ENCODE assay signal across 15 cellular contexts in the genomic region with DNA sequence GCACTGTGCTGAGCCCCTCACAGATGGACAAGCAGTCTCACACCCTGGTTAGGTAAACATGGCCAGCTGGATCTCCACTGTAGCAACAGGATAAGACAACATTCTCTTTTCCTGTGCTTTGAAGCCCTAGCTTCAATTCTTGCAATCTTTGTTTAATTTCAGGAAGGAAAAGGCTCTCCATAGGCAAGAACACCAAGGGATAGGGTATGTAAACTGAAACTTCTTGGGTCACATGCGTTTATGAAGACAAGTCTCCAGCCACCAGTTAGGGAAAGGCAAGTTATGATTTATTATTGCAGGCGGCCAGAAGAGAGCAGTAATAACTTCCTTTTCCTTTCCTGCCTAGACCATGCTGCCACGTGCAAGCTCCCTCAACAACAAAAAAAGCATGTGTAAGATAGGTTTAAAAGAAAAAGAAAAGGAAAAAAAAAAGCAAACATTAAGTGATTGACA. TPM values are rescaled to one million over a fixed set of nuclear protein-coding genes. Genes with fewer than 3 reads are reported as not detected.
DNase-seq lines count a peak whose midpoint lies in the region; ATAC-seq, FAIRE-seq and TF ChIP-seq lines count a peak whose summit lies in the region.
"Had no signal": no experiment of that assay in that cellular context is flagged by ENCODE, and none has a peak within 500 bp of the region (broad histone marks: within the 10 kb centered on the region; RNA-seq: fewer than 3 reads in every experiment).

No MANE protein-coding gene starts in this region.

- no peak for FAIRE-seq in D721Med (lab: Jason Lieb, UNC)
- FAIRE-seq: islet of Langerhans had no signal

- no peaks in the 10 kb centered on the region for H3K4me1 ChIP-seq in prostate gland (replicated peaks)

- TF ChIP-seq POLR2A in prostate gland (IDR thresholded peaks at IDR 0.05), result no peak

- H3K36me3 ChIP-seq in prostate gland, result no peaks in the 10 kb centered on the region
- H3K36me3 ChIP-seq: SJSA1 had no signal

- no peaks in the 10 kb centered on the region for H3K27me3 ChIP-seq in prostate gland (replicated peaks; ENCODE audit: insufficient read depth)
- H3K27me3 ChIP-seq: BLaER1 treated with 17β-estradiol and CSF1 and Interleukin-3, amounts not matched to agents 10 nM and 100 nM; SJSA1 had no signal

- in situ Hi-C loops in SK-MEL-5 (cut with HindIII; ENCODE audit: low pct_unique_long_range_greater_than_20kb, low sequenced_read_pairs), result no loop called here

- DNase-seq in D721Med (ENCODE audit: insufficient read length, low spot score) (no peak), LNCaP clone FGC (ENCODE audit: low read depth) (no peak), SK-MEL-5 (ENCODE audit: low read depth, low spot score) (peak; percentile 41), left colon (no peak), prostate gland (ENCODE audit: low spot score) (no peak), HCEC 1CT (no peak)
- DNase-seq: activated CD4-positive, alpha-beta T cell treated with anti-CD3 and anti-CD28 coated beads, Interleukin-2, amount 50 U/mL, for 48 hours; activated naive CD4-positive, alpha-beta T cell treated with anti-CD3 and anti-CD28 coated beads, Interleukin-2, amount 10 ng/mL, durations not matched to agents 7 days and 5 days had no signal

- intact Hi-C loops in left colon (cut with DNase I, micrococcal nuclease), result no loop called here
- intact Hi-C loops in prostate gland (cut with DNase I), result loop anchor here (10.0 kb wide), 1 partner anchor 1107 kb away; no protein-coding TSS in a partner anchor

- peak; percentile 2 for TF ChIP-seq CTCF in D721Med (IDR thresholded peaks at IDR 0.05; ENCODE audit: insufficient read depth, missing control alignments)
- 0 out of 2 replicates have a peak, but pooled peaks have one; percentile 2 for TF ChIP-seq CTCF in LNCaP clone FGC (IDR thresholded peaks at IDR 0.05; ENCODE audit: control insufficient read depth, extremely low read depth, insufficient read depth)
- TF ChIP-seq CTCF in prostate gland (IDR thresholded peaks at IDR 0.05), result no peak

- 35% methylated on average over 3 of the region's 3 CpGs for WGBS in prostate gland

- H3K27ac ChIP-seq in prostate gland, result no peak overlapping the region
- H3K27ac ChIP-seq: BLaER1 treated with 17β-estradiol and CSF1 and Interleukin-3, amounts not matched to agents 10 nM and 100 nM; SJSA1 had no signal

- no peak overlapping the region for H3K4me3 ChIP-seq in LNCaP clone FGC (ENCODE audit: low read depth, low read length)
- H3K4me3 ChIP-seq in prostate gland, result no peak overlapping the region
- H3K4me3 ChIP-seq: BLaER1 treated with 17β-estradiol and CSF1 and Interleukin-3, amounts not matched to agents 10 nM and 100 nM; SJSA1; smooth muscle cell had no signal

- H3K9me3 ChIP-seq in prostate gland, result no peaks in the 10 kb centered on the region
- H3K9me3 ChIP-seq: BLaER1 treated with 17β-estradiol and CSF1 and Interleukin-3, amounts not matched to agents 10 nM and 100 nM; SJSA1 had no signal

- ATAC-seq in left colon (peak; percentile 63), GM19463 (IDR thresholded peaks at IDR 0.05; ENCODE audit: unreplicated experiment) (no peak), HG02610 (IDR thresholded peaks at IDR 0.05; ENCODE audit: unreplicated experiment) (no peak)
- ATAC-seq: natural killer cell treated with Interleukin-12 subunit alpha and Interleukin-12 subunit beta and Interleukin-15 and Interleukin-18, amount 100 ng/mL, for 72 hours had no signal

RNA-seq across cellular contexts. Expression of gene POU5F2, which starts 50.1 kb away (rescaled TPM):
- 0.19 and 0.32 TPM in 2 replicates for total RNA-seq in SK-MEL-5 (2014; rRNA removed; shearing (Covaris generic))
- polyA plus RNA-seq in SK-MEL-5 (2015; cell fraction: cytosol; rRNA removed), result not detected in 2 replicates
- 0.07 and 0.42 TPM in 2 replicates for polyA plus RNA-seq in SK-MEL-5 (2015; cell fraction: nucleus; rRNA removed)
- total RNA-seq in left colon (1 to 10 TPM; 1.1 TPM), prostate gland (1 to 10 TPM; 1.7 to 3.2 TPM)

Comparison
In these comparisons a context has a peak if more than half of its experiments do, and no peak if none do; other contexts are left out.
1. CTCF ChIP-seq: peak in D721Med (single experiment) and LNCaP clone FGC (single experiment); none in prostate gland (0 of 4).